ENCODE assay signal across 8 cellular contexts in genomic region chr10:100006241-100006886, GRCh38. TPM values are rescaled to one million over a fixed set of nuclear protein-coding genes. Genes with fewer than 3 reads are reported as not detected.
A peak's percentile ranks its signal among the peaks of the same experiment; 100 is the strongest.
DNase-seq lines count a peak whose midpoint lies in the region; ATAC-seq and TF ChIP-seq lines count a peak whose summit lies in the region.

No MANE protein-coding gene starts in this region.

- peaks cover 54% of the 10 kb centered on the region for H3K4me1 Mint-ChIP-seq in activated T-cell treated with anti-CD3 and anti-CD28 coated beads, Interleukin-2, amount 50 U/mL, for 72 hours (ENCODE audit: low read depth)

- peaks cover 16% of the 10 kb centered on the region for H3K4me1 ChIP-seq in HEK293 (ENCODE audit: control insufficient read depth, insufficient read depth, low read length)
- peaks cover 44% of the 10 kb centered on the region for H3K4me1 ChIP-seq in upper lobe of right lung

- POLR2A ChIA-PET in HEK293 (lab: Yijun Ruan, JAX), result interaction anchor here (1.1 kb wide), 1 partner anchor 9 kb away, joined by 3 read pairs; no protein-coding TSS in a partner anchor

- TF ChIP-seq CTCF in HEK293 (tag by site-specific recombination; IDR thresholded peaks at IDR 0.05) (no peak), upper lobe of right lung (IDR thresholded peaks at IDR 0.05) (no peak)

- H3K27ac ChIP-seq in HEK293 (ENCODE audit: extremely low read depth, low read depth, low read length) (no peak overlapping the region), upper lobe of right lung (peak overlapping the region; percentile 18)

- no peak overlapping the region for H3K4me3 ChIP-seq in HEK293 (ENCODE audit: low read depth, low read length)
- no peak overlapping the region for H3K4me3 ChIP-seq in upper lobe of right lung

- intact Hi-C loops in upper lobe of right lung (cut with DNase I), result no loop called here

- H3K9me3 Mint-ChIP-seq in activated T-cell treated with anti-CD3 and anti-CD28 coated beads, Interleukin-2, amount 50 U/mL, for 72 hours, result no peaks in the 10 kb centered on the region

- H3K27ac Mint-ChIP-seq in activated T-cell treated with anti-CD3 and anti-CD28 coated beads, Interleukin-2, amount 50 U/mL, for 72 hours, result peak overlapping the region; percentile 6

- peak; percentile 77 for DNase-seq in AG20443 (ENCODE audit: low spot score)
- peak; percentile 6 to 30 for DNase-seq in activated T-cell treated with anti-CD3 and anti-CD28 coated beads, Interleukin-2, amount 50 U/mL, for 72 hours
- peak; percentile 99 for DNase-seq in kidney glomerular epithelial cell (lab: John Stamatoyannopoulos, UW)
- no peak for DNase-seq in upper lobe of right lung

- peak; percentile 53 to 59 for ATAC-seq in activated T-cell treated with anti-CD3 and anti-CD28 coated beads, Interleukin-2, amount 50 U/mL, for 72 hours (replicated peaks in 1 of 2)
- ATAC-seq in upper lobe of right lung (no peak), GM21723 (IDR thresholded peaks at IDR 0.05; ENCODE audit: unreplicated experiment) (no peak), GM18858 (IDR thresholded peaks at IDR 0.05; ENCODE audit: unreplicated experiment) (no peak), HG03045 (IDR thresholded peaks at IDR 0.05; ENCODE audit: unreplicated experiment) (no peak)

- CTCF ChIA-PET in HEK293 (lab: Yijun Ruan, JAX), result interaction anchor here (0.5 to 6.8 kb wide), 8 partner anchors 12 to 529 kb away, joined by 3 to 43 read pairs (median 4); partner anchors contain the start of gene HIF1AN

- H3K36me3 ChIP-seq in HEK293 (ENCODE audit: control insufficient read depth in 2 of 2, insufficient read depth in 1 of 2, low read length in 2 of 2) (no peaks in the 10 kb centered on the region), upper lobe of right lung (no peaks in the 10 kb centered on the region)

- no peaks in the 10 kb centered on the region for H3K9me3 ChIP-seq in HEK293 (ENCODE audit: control insufficient read depth, insufficient read depth, low read depth, low read length)
- H3K9me3 ChIP-seq in upper lobe of right lung, result no peaks in the 10 kb centered on the region

- H3K27me3 ChIP-seq in upper lobe of right lung, result no peaks in the 10 kb centered on the region

- H3K4me3 Mint-ChIP-seq in activated T-cell treated with anti-CD3 and anti-CD28 coated beads, Interleukin-2, amount 50 U/mL, for 72 hours, result peak overlapping the region; percentile 42 to 68

- peaks cover 22% of the 10 kb centered on the region for H3K27me3 Mint-ChIP-seq in activated T-cell treated with anti-CD3 and anti-CD28 coated beads, Interleukin-2, amount 50 U/mL, for 72 hours (ENCODE audit: low read depth)

- H3K36me3 Mint-ChIP-seq in activated T-cell treated with anti-CD3 and anti-CD28 coated beads, Interleukin-2, amount 50 U/mL, for 72 hours (ENCODE audit: insufficient read depth in 2 of 2), result no peaks in the 10 kb centered on the region

TF ChIP-seq in HEK293, 187 proteins besides CTCF, POLR2A, EP300 and RAD21 (continues in another document):
- TF ChIP-seq PRDM6 (tag by site-specific recombination; IDR thresholded peaks at IDR 0.05) (peak; percentile 91), ZNF398 (tag by site-specific recombination; IDR thresholded peaks at IDR 0.05) (peak; percentile 15; the same call in 1 of the 2 replicates), ZNF654 (tag by site-specific recombination; IDR thresholded peaks at IDR 0.05; ENCODE audit: low read depth) (no peak), TCF7L2 (IDR thresholded peaks at IDR 0.05; ENCODE audit: borderline replicate concordance, low read depth, low read length) (no peak), ZFHX2 (tag by site-specific recombination; conservative IDR thresholded peaks at IDR 0.05) (peak; percentile 58), ZNF274 (IDR thresholded peaks at IDR 0.05; ENCODE audit: low read length) (no peak), ZNF274 (tag by site-specific recombination; IDR thresholded peaks at IDR 0.05; ENCODE audit: borderline replicate concordance) (no peak), ZNF510 (tag by site-specific recombination; IDR thresholded peaks at IDR 0.05; ENCODE audit: insufficient replicate concordance) (no peak), INSM2 (tag by site-specific recombination; IDR thresholded peaks at IDR 0.05) (no peak), ZNF629 (tag by site-specific recombination; IDR thresholded peaks at IDR 0.05) (peak; percentile 48), ZBTB17 (tag by site-specific recombination; IDR thresholded peaks at IDR 0.05) (no peak), REPIN1 (tag by site-specific recombination; IDR thresholded peaks at IDR 0.05; ENCODE audit: low read depth) (no peak), EGR2 (tag by site-specific recombination; IDR thresholded peaks at IDR 0.05; ENCODE audit: low read depth) (peak; percentile 91), ZNF664 (tag by site-specific recombination; IDR thresholded peaks at IDR 0.05) (no peak), ZNF157 (tag by site-specific recombination; IDR thresholded peaks at IDR 0.05) (no peak), SETDB1 (IDR thresholded peaks at IDR 0.05; ENCODE audit: insufficient read length, low read length) (no peak), ZNF19 (tag by site-specific recombination; IDR thresholded peaks at IDR 0.05; ENCODE audit: low read depth) (no peak), ZFP37 (tag by site-specific recombination; IDR thresholded peaks at IDR 0.05) (no peak), SP2 (tag by site-specific recombination; IDR thresholded peaks at IDR 0.05) (no peak), ZNF366 (tag by site-specific recombination; conservative IDR thresholded peaks at IDR 0.05) (0 out of 2 replicates have a peak, but pooled peaks have one; percentile 34), TRIM28 (IDR thresholded peaks at IDR 0.05; ENCODE audit: borderline replicate concordance, low read length) (peak; percentile 41; the same call in 1 of the 2 replicates), MZF1 (tag by site-specific recombination; IDR thresholded peaks at IDR 0.05; ENCODE audit: borderline replicate concordance) (no peak), ZNF76 (tag by site-specific recombination; IDR thresholded peaks at IDR 0.05; ENCODE audit: borderline replicate concordance, low read depth) (no peak), ZNF148 (tag by site-specific recombination; IDR thresholded peaks at IDR 0.05; ENCODE audit: borderline replicate concordance) (no peak)

RNA-seq across cellular contexts. Expression of gene DNMBP, which starts 3.4 kb away (rescaled TPM):
- total RNA-seq in activated T-cell treated with anti-CD3 and anti-CD28 coated beads, Interleukin-2, amount 50 U/mL, for 72 hours, result 1 to 10 TPM; 2.3 to 2.9 TPM
- 12.5 TPM for total RNA-seq in upper lobe of right lung

Comparison
In these comparisons a context has a peak if more than half of its experiments do, and no peak if none do; other contexts are left out.
1. ATAC-seq: peak in activated T-cell treated with anti-CD3 and anti-CD28 coated beads, Interleukin-2, amount 50 U/mL, for 72 hours (2 of 2); none in upper lobe of right lung (single experiment), GM21723 (single experiment), GM18858 (single experiment) and HG03045 (single experiment).